ENCODE assay signal across 36 cellular contexts in the genomic region with DNA sequence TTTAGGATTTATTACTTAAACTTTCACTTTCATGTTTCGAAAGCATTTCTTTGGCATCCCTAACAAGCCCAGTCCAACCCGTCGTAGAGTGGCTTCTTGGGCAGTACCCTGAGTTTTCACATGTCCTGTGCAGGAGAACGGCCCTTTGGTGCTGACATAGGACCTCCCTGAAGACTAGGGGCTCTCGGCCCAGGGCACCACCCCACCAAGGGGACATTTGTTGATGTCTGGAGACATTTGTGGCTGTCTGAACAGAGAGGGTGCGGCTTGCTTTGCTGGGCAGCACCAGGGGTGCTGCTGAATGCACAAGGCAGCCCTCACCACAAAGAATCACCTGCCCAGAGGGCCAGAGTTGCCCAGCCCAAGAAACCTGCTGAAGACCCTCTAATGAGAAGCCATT.
"Had no signal": no experiment of that assay in that cellular context is flagged by ENCODE, and none has a peak within 500 bp of the region (broad histone marks: within the 10 kb centered on the region; RNA-seq: fewer than 3 reads in every experiment).

No MANE protein-coding gene starts in this region.

- ATAC-seq: activated naive CD4-positive, alpha-beta T cell treated with anti-CD3 and anti-CD28 coated beads, Interleukin-2, amount 50 U/mL, for 72 hours; activated naive CD8-positive, alpha-beta T cell treated with anti-CD3 and anti-CD28 coated beads, Interleukin-2, amount 50 U/mL, for 24 hours; activated T-cell treated with anti-CD3 and anti-CD28 coated beads, Interleukin-2, amount 50 U/mL, for 4 hours; activated T-cell treated with anti-CD3 and anti-CD28 coated beads, Interleukin-2, amount 50 U/mL, for 72 hours; activated T-helper 17 cell treated with anti-CD3 and anti-CD28 coated beads, Interleukin-2, amount 50 U/mL, for 72 hours; body of pancreas had no signal

- H3K9me3 Mint-ChIP-seq: activated naive CD4-positive, alpha-beta T cell treated with anti-CD3 and anti-CD28 coated beads for 36 hours; activated naive CD4-positive, alpha-beta T cell treated with anti-CD3 and anti-CD28 coated beads, Interleukin-2, amount 10 ng/mL, durations not matched to agents 7 days and 5 days; activated naive CD4-positive, alpha-beta T cell treated with anti-CD3 and anti-CD28 coated beads, Interleukin-2, amount 50 U/mL, for 24 hours; activated naive CD4-positive, alpha-beta T cell treated with anti-CD3 and anti-CD28 coated beads, Interleukin-2, amount 50 U/mL, for 72 hours; activated naive CD8-positive, alpha-beta T cell treated with anti-CD3 and anti-CD28 coated beads for 36 hours; activated naive CD8-positive, alpha-beta T cell treated with anti-CD3 and anti-CD28 coated beads, Interleukin-2, amount 10 ng/mL, durations not matched to agents 7 days and 5 days; activated naive CD8-positive, alpha-beta T cell treated with anti-CD3 and anti-CD28 coated beads, Interleukin-2, amount 50 U/mL, for 24 hours; activated T-cell treated with anti-CD3 and anti-CD28 coated beads, Interleukin-2, amount 50 U/mL, for 24 hours; activated T-cell treated with anti-CD3 and anti-CD28 coated beads, Interleukin-2, amount 50 U/mL, for 4 hours; activated T-cell treated with anti-CD3 and anti-CD28 coated beads, Interleukin-2, amount 50 U/mL, for 72 hours; activated T-helper 1 cell treated with anti-CD3 and anti-CD28 coated beads, Interleukin-12 subunit alpha, Interleukin-12 subunit beta, Interleukin-2, Interleukin-4 antibody, amounts not matched to agents 30 ng/mL and 10 ng/mL and 1 ng/mL, durations not matched to agents 14 hours and 24 hours and 36 hours; activated T-helper 17 cell treated with anti-CD3 and anti-CD28 coated beads, Interleukin-2, amount 50 U/mL, for 72 hours; activated T-helper 2 cell treated with anti-CD3 and anti-CD28 coated beads, Interferon-gamma antibody, Interleukin-2, Interleukin-4, amounts not matched to agents 10 μg/mL and 5 μg/mL and 100 μg/mL, durations not matched to agents 14 hours and 24 hours and 36 hours; brain; central memory CD8-positive, alpha-beta T cell had no signal

- DNase-seq: activated effector memory CD4-positive, alpha-beta T cell treated with anti-CD3 and anti-CD28 coated beads, Interleukin-2, amount 50 U/mL, for 16 hours; activated effector memory CD4-positive, alpha-beta T cell treated with Interleukin-2 at 50 U/mL for 16 hours; activated gamma-delta T cell; activated gamma-delta T cell treated with Interleukin-2 at 50 U/mL for 16 hours; activated naive CD4-positive, alpha-beta T cell; activated naive CD4-positive, alpha-beta T cell treated with anti-CD3 and anti-CD28 coated beads for 36 hours; activated naive CD4-positive, alpha-beta T cell treated with anti-CD3 and anti-CD28 coated beads, Interleukin-2, amount 10 ng/mL, durations not matched to agents 7 days and 5 days; activated naive CD4-positive, alpha-beta T cell treated with anti-CD3 and anti-CD28 coated beads, Interleukin-2, amount 50 U/mL, for 16 hours; activated naive CD4-positive, alpha-beta T cell treated with Interleukin-2 at 50 U/mL for 16 hours; activated naive CD8-positive, alpha-beta T cell treated with anti-CD3 and anti-CD28 coated beads for 36 hours; activated naive CD8-positive, alpha-beta T cell treated with anti-CD3 and anti-CD28 coated beads, Interleukin-2, amount 10 ng/mL, durations not matched to agents 7 days and 5 days; activated naive CD8-positive, alpha-beta T cell treated with anti-CD3 and anti-CD28 coated beads, Interleukin-2, amount 50 U/mL, for 24 hours; activated T-cell treated with anti-CD3 and anti-CD28 coated beads for 4 hours; activated T-cell treated with anti-CD3 and anti-CD28 coated beads, Interleukin-2, amount 50 U/mL, for 1 hour; activated T-cell treated with anti-CD3 and anti-CD28 coated beads, Interleukin-2, amount 50 U/mL, for 24 hours; activated T-cell treated with anti-CD3 and anti-CD28 coated beads, Interleukin-2, amount 50 U/mL, for 4 hours; activated T-cell treated with anti-CD3 and anti-CD28 coated beads, Interleukin-2, amount 50 U/mL, for 48 hours; activated T-cell treated with anti-CD3 and anti-CD28 coated beads, Interleukin-2, amount 50 U/mL, for 72 hours; adrenal gland; amniotic stem cell; amygdala; anterior cingulate cortex; aorta; body of pancreas; brain microvascular endothelial cell; caudate nucleus; central memory CD4-positive, alpha-beta T cell; cerebellar nuclear complex had no signal

- H3K27me3 Mint-ChIP-seq: activated naive CD4-positive, alpha-beta T cell treated with anti-CD3 and anti-CD28 coated beads, Interleukin-2, amount 10 ng/mL, durations not matched to agents 7 days and 5 days; activated naive CD4-positive, alpha-beta T cell treated with anti-CD3 and anti-CD28 coated beads, Interleukin-2, amount 50 U/mL, for 24 hours; activated naive CD8-positive, alpha-beta T cell; activated naive CD8-positive, alpha-beta T cell treated with anti-CD3 and anti-CD28 coated beads for 36 hours; activated naive CD8-positive, alpha-beta T cell treated with anti-CD3 and anti-CD28 coated beads, Interleukin-2, amount 10 ng/mL, durations not matched to agents 7 days and 5 days; activated naive CD8-positive, alpha-beta T cell treated with anti-CD3 and anti-CD28 coated beads, Interleukin-2, amount 50 U/mL, for 24 hours; activated T-cell treated with anti-CD3 and anti-CD28 coated beads, Interleukin-2, amount 50 U/mL, for 24 hours; activated T-helper 17 cell treated with anti-CD3 and anti-CD28 coated beads, Interleukin-2, amount 50 U/mL, for 72 hours; brain; central memory CD8-positive, alpha-beta T cell had no signal

- H3K4me1 Mint-ChIP-seq: activated naive CD4-positive, alpha-beta T cell treated with anti-CD3 and anti-CD28 coated beads, Interleukin-2, amount 10 ng/mL, durations not matched to agents 7 days and 5 days; activated naive CD4-positive, alpha-beta T cell treated with anti-CD3 and anti-CD28 coated beads, Interleukin-2, amount 50 U/mL, for 24 hours; activated naive CD8-positive, alpha-beta T cell treated with anti-CD3 and anti-CD28 coated beads for 36 hours; activated naive CD8-positive, alpha-beta T cell treated with anti-CD3 and anti-CD28 coated beads, Interleukin-2, amount 10 ng/mL, durations not matched to agents 7 days and 5 days; activated naive CD8-positive, alpha-beta T cell treated with anti-CD3 and anti-CD28 coated beads, Interleukin-2, amount 50 U/mL, for 24 hours; activated T-helper 17 cell treated with anti-CD3 and anti-CD28 coated beads, Interleukin-2, amount 50 U/mL, for 72 hours; brain; central memory CD8-positive, alpha-beta T cell had no signal

- H3K27ac Mint-ChIP-seq: activated naive CD4-positive, alpha-beta T cell treated with anti-CD3 and anti-CD28 coated beads for 36 hours; activated naive CD4-positive, alpha-beta T cell treated with anti-CD3 and anti-CD28 coated beads, Interleukin-2, amount 10 ng/mL, durations not matched to agents 7 days and 5 days; activated naive CD4-positive, alpha-beta T cell treated with anti-CD3 and anti-CD28 coated beads, Interleukin-2, amount 50 U/mL, for 24 hours; activated naive CD4-positive, alpha-beta T cell treated with anti-CD3 and anti-CD28 coated beads, Interleukin-2, amount 50 U/mL, for 72 hours; activated naive CD8-positive, alpha-beta T cell; activated naive CD8-positive, alpha-beta T cell treated with anti-CD3 and anti-CD28 coated beads for 36 hours; activated naive CD8-positive, alpha-beta T cell treated with anti-CD3 and anti-CD28 coated beads, Interleukin-2, amount 10 ng/mL, durations not matched to agents 7 days and 5 days; activated naive CD8-positive, alpha-beta T cell treated with anti-CD3 and anti-CD28 coated beads, Interleukin-2, amount 50 U/mL, for 24 hours; activated T-cell treated with anti-CD3 and anti-CD28 coated beads, Interleukin-2, amount 50 U/mL, for 24 hours; activated T-cell treated with anti-CD3 and anti-CD28 coated beads, Interleukin-2, amount 50 U/mL, for 72 hours; activated T-helper 1 cell treated with anti-CD3 and anti-CD28 coated beads, Interleukin-12 subunit alpha, Interleukin-12 subunit beta, Interleukin-2, Interleukin-4 antibody, amounts not matched to agents 30 ng/mL and 10 ng/mL and 1 ng/mL, durations not matched to agents 14 hours and 24 hours and 36 hours; activated T-helper 17 cell treated with anti-CD3 and anti-CD28 coated beads, Interleukin-2, amount 50 U/mL, for 72 hours; activated T-helper 2 cell treated with anti-CD3 and anti-CD28 coated beads, Interferon-gamma antibody, Interleukin-2, Interleukin-4, amounts not matched to agents 10 μg/mL and 5 μg/mL and 100 μg/mL, durations not matched to agents 14 hours and 24 hours and 36 hours; brain had no signal

- H3K4me3 Mint-ChIP-seq: activated naive CD4-positive, alpha-beta T cell treated with anti-CD3 and anti-CD28 coated beads for 36 hours; activated naive CD4-positive, alpha-beta T cell treated with anti-CD3 and anti-CD28 coated beads, Interleukin-2, amount 10 ng/mL, durations not matched to agents 7 days and 5 days; activated naive CD4-positive, alpha-beta T cell treated with anti-CD3 and anti-CD28 coated beads, Interleukin-2, amount 50 U/mL, for 24 hours; activated naive CD8-positive, alpha-beta T cell; activated naive CD8-positive, alpha-beta T cell treated with anti-CD3 and anti-CD28 coated beads for 36 hours; activated naive CD8-positive, alpha-beta T cell treated with anti-CD3 and anti-CD28 coated beads, Interleukin-2, amount 10 ng/mL, durations not matched to agents 7 days and 5 days; activated naive CD8-positive, alpha-beta T cell treated with anti-CD3 and anti-CD28 coated beads, Interleukin-2, amount 50 U/mL, for 24 hours; activated T-cell treated with anti-CD3 and anti-CD28 coated beads, Interleukin-2, amount 50 U/mL, for 24 hours; activated T-cell treated with anti-CD3 and anti-CD28 coated beads, Interleukin-2, amount 50 U/mL, for 4 hours; activated T-cell treated with anti-CD3 and anti-CD28 coated beads, Interleukin-2, amount 50 U/mL, for 72 hours; activated T-helper 1 cell treated with anti-CD3 and anti-CD28 coated beads, Interleukin-12 subunit alpha, Interleukin-12 subunit beta, Interleukin-2, Interleukin-4 antibody, amounts not matched to agents 30 ng/mL and 10 ng/mL and 1 ng/mL, durations not matched to agents 14 hours and 24 hours and 36 hours; activated T-helper 17 cell treated with anti-CD3 and anti-CD28 coated beads, Interleukin-2, amount 50 U/mL, for 72 hours; brain; central memory CD8-positive, alpha-beta T cell had no signal
